ENCODE assay signal across 8 cellular contexts in the genomic region with DNA sequence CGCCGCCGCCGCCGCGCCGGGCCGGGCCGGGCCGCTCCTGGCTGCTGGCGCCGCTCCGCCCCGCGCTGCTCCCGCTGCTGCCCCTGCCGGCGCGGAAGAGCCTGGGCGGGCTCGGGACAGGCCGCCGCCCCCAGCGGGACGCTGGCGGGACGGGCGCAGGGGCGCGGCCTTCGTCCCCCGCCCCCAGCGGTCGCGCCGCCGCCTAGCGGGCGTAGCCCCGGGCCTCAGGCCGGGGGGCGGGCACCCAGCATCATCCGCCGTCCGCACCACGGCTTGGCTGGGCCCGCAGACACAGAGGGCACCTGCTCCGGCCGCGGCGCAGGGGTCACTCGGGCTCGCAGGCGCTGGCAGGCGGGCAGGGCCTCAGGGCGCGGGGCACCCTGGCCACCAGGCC. TPM values are rescaled to one million over a fixed set of nuclear protein-coding genes. Genes with fewer than 3 reads are reported as not detected.
DNase-seq lines count a peak whose midpoint lies in the region; ATAC-seq and FAIRE-seq lines count a peak whose summit lies in the region.

A gene (minus strand): TSS at position 107 of the 394 bp plus-strand sequence. CDS start 218 bp downstream, outside the sequence.

- H3K36me3 ChIP-seq in endocrine pancreas (ENCODE audit: control insufficient read depth, insufficient read depth, low read length) (no peaks in the 10 kb centered on the region), mesendoderm (ENCODE audit: control insufficient read depth, insufficient read depth, low read length) (no peaks in the 10 kb centered on the region)

- H2BK120ac ChIP-seq in mesendoderm (ENCODE audit: low read depth, low read length): peak within 1 kb of the TSS; percentile 82

- WGBS in mesendoderm (ENCODE audit: extremely low coverage, insufficient coverage, low lambda C conversion rate): no CpG with 5 or more reads among the region's 57 CpGs

- peak within 1 kb of the TSS; percentile 92 for H3K4me3 ChIP-seq in endocrine pancreas (ENCODE audit: control insufficient read depth, insufficient read depth, low read length)
- peak within 1 kb of the TSS; percentile 79 for H3K4me3 ChIP-seq in mesendoderm (ENCODE audit: low read length)

- ATAC-seq in HG02973 (IDR thresholded peaks at IDR 0.05; ENCODE audit: unreplicated experiment): peak; percentile 76

- H2BK15ac ChIP-seq in mesendoderm (replicated peaks; ENCODE audit: low read depth): peak within 1 kb of the TSS; percentile 74

- H3K4ac ChIP-seq in mesendoderm (ENCODE audit: low read depth, low read length): peak within 1 kb of the TSS; percentile 99

- no peak within 1 kb of the TSS for H3K23ac ChIP-seq in mesendoderm (ENCODE audit: low read length)

- H3K27me3 ChIP-seq in endocrine pancreas (ENCODE audit: control insufficient read depth, insufficient read depth, low read length) (no peaks in the 10 kb centered on the region), mesendoderm (ENCODE audit: insufficient read depth, low read length, poor library complexity) (no peaks in the 10 kb centered on the region)

- no peak within 1 kb of the TSS for H4K5ac ChIP-seq in mesendoderm (ENCODE audit: low read length)

- peak within 1 kb of the TSS; percentile 37 for H2BK5ac ChIP-seq in mesendoderm (ENCODE audit: low read length)

- H3K4me1 ChIP-seq in endocrine pancreas (ENCODE audit: control insufficient read depth, insufficient read depth, low read length) (peaks cover 11% of the 10 kb centered on the region), mesendoderm (ENCODE audit: control insufficient read depth, low read depth, low read length) (peaks cover 16% of the 10 kb centered on the region)

- H3K9me3 ChIP-seq in endocrine pancreas (ENCODE audit: control insufficient read depth, low read length): no peaks in the 10 kb centered on the region

- peak; percentile 80 for FAIRE-seq in GM18507 (lab: Jason Lieb, UNC)

- H3K27ac ChIP-seq in mesendoderm (ENCODE audit: low read depth, low read length): peak within 1 kb of the TSS; percentile 87

- H3K79me2 ChIP-seq in mesendoderm (ENCODE audit: control insufficient read depth, insufficient read depth, low read length): peaks cover 14% of the 10 kb centered on the region

- DNase-seq in AG08396 (ENCODE audit: low spot score): peak; percentile 96
- peak; percentile 74 for DNase-seq in GM18507 (ENCODE audit: extremely low spot score, insufficient read length, low read depth)
- DNase-seq in NCI-H460 (ENCODE audit: extremely low read depth, low read depth): peak; percentile 84
- peak; percentile 82 for DNase-seq in activated CD8-positive, alpha-beta memory T cell treated with anti-CD3 and anti-CD28 coated beads for 24 hours
- DNase-seq in mesendoderm: peak; percentile 88
- peak; percentile 31 for DNase-seq in stimulated activated CD8-positive, alpha-beta memory T cell treated with anti-CD3 and anti-CD28 coated beads, Interleukin-12 subunit alpha, Interleukin-12 subunit beta, amount 100 ng/mL, for 24 hours (ENCODE audit: extremely low read depth)

- H4K8ac ChIP-seq in mesendoderm (ENCODE audit: low read depth, low read length): peak within 1 kb of the TSS; percentile 70

- H3K56ac ChIP-seq in mesendoderm (ENCODE audit: low read length): peak within 1 kb of the TSS; percentile 93

- H3K79me1 ChIP-seq in mesendoderm (ENCODE audit: low read length): peaks cover 9% of the 10 kb centered on the region

- H3K9ac ChIP-seq in endocrine pancreas (ENCODE audit: control insufficient read depth, insufficient read depth, low read length) (peak within 1 kb of the TSS; percentile 70), mesendoderm (ENCODE audit: low read length) (peak within 1 kb of the TSS; percentile 88)

- no peak within 1 kb of the TSS for H2AK5ac ChIP-seq in mesendoderm (ENCODE audit: low read length)

- H3K18ac ChIP-seq in mesendoderm (ENCODE audit: low read length): peak within 1 kb of the TSS; percentile 100

- peak within 1 kb of the TSS; percentile 36 for H3K4me2 ChIP-seq in mesendoderm (ENCODE audit: low read length)

RNA-seq across cellular contexts. Expression of the gene that starts here (rescaled TPM):
- total RNA-seq in NCI-H460 (2014; rRNA removed; shearing (Covaris generic)): 197 and 209 TPM in 2 replicates
- 64.8 and 91.7 TPM in 2 replicates for polyA plus RNA-seq in NCI-H460 (2014; cell fraction: nucleus; rRNA removed)
- 11.4 TPM for polyA plus RNA-seq in mesendoderm (2013, experiment 1 of 2)
- 11.4 TPM for polyA plus RNA-seq in mesendoderm (2013, experiment 2 of 2)

Comparison
In these comparisons a context has a peak if more than half of its experiments do, and no peak if none do; other contexts are left out.
1. Peak in every context shown above with its lines: DNase-seq, ATAC-seq, H3K4me3 ChIP-seq and H3K27ac ChIP-seq.
2. DNase-seq: peak in every context shown above with its lines; median percentile 96 in AG08396; 88 in mesendoderm; 84 in NCI-H460; 82 in activated CD8-positive, alpha-beta memory T cell treated with anti-CD3 and anti-CD28 coated beads for 24 hours; 74 in GM18507; 31 in stimulated activated CD8-positive, alpha-beta memory T cell treated with anti-CD3 and anti-CD28 coated beads, Interleukin-12 subunit alpha, Interleukin-12 subunit beta, amount 100 ng/mL, for 24 hours.